In genomic region chr6:37187321-37188022, GRCh38 we compare ENCODE assay signal across 1 cellular context.
TF ChIP-seq lines count a peak whose summit lies in the region.

No MANE protein-coding gene starts in this region.

TF ChIP-seq in HepG2, 621 proteins besides CTCF, POLR2A, EP300 and RAD21:
- no peak for TF ChIP-seq ZNF547 (CRISPR knock-in tag; IDR thresholded peaks at IDR 0.05)
- TF ChIP-seq HES4 (CRISPR knock-in tag; IDR thresholded peaks at IDR 0.05; ENCODE audit: borderline replicate concordance), result no peak
- TF ChIP-seq, protein P1, sequence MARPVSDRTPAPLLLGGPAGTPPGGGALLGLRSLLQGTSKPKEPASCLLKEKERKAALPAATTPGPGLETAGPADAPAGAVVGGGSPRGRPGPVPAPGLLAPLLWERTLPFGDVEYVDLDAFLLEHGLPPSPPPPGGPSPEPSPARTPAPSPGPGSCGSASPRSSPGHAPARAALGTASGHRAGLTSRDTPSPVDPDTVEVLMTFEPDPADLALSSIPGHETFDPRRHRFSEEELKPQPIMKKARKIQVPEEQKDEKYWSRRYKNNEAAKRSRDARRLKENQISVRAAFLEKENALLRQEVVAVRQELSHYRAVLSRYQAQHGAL (CRISPR knock-in tag; IDR thresholded peaks at IDR 0.05; ENCODE audit: not compliant biosample characterization), result no peak
- no peak for TF ChIP-seq ZFP36L2 (CRISPR knock-in tag; IDR thresholded peaks at IDR 0.05)
- TF ChIP-seq TSC22D2 (CRISPR knock-in tag; IDR thresholded peaks at IDR 0.05; ENCODE audit: borderline replicate concordance), result no peak
- TF ChIP-seq ZNF784 (CRISPR knock-in tag; IDR thresholded peaks at IDR 0.05; ENCODE audit: borderline replicate concordance), result no peak
- TF ChIP-seq REL (CRISPR knock-in tag; conservative IDR thresholded peaks at IDR 0.05), result no peak
- no peak for TF ChIP-seq SOX6 (IDR thresholded peaks at IDR 0.05)
- no peak for TF ChIP-seq SOX6 (CRISPR knock-in tag; IDR thresholded peaks at IDR 0.05)
- no peak for TF ChIP-seq MED13 (CRISPR knock-in tag; IDR thresholded peaks at IDR 0.05)
- TF ChIP-seq CCAR2 (optimal IDR thresholded peaks at IDR 0.05; ENCODE audit: low read depth, low read length), result no peak
- no peak for TF ChIP-seq SP140L (CRISPR knock-in tag; IDR thresholded peaks at IDR 0.05; ENCODE audit: borderline replicate concordance)
- TF ChIP-seq, protein P2, sequence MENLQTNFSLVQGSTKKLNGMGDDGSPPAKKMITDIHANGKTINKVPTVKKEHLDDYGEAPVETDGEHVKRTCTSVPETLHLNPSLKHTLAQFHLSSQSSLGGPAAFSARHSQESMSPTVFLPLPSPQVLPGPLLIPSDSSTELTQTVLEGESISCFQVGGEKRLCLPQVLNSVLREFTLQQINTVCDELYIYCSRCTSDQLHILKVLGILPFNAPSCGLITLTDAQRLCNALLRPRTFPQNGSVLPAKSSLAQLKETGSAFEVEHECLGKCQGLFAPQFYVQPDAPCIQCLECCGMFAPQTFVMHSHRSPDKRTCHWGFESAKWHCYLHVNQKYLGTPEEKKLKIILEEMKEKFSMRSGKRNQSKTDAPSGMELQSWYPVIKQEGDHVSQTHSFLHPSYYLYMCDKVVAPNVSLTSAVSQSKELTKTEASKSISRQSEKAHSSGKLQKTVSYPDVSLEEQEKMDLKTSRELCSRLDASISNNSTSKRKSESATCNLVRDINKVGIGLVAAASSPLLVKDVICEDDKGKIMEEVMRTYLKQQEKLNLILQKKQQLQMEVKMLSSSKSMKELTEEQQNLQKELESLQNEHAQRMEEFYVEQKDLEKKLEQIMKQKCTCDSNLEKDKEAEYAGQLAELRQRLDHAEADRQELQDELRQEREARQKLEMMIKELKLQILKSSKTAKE (CRISPR knock-in tag; IDR thresholded peaks at IDR 0.05; ENCODE audit: borderline replicate concordance), result no peak
- no peak for TF ChIP-seq ZNF549 (CRISPR knock-in tag; IDR thresholded peaks at IDR 0.05)
- TF ChIP-seq GATAD2A (CRISPR knock-in tag; IDR thresholded peaks at IDR 0.05), result no peak
- no peak for TF ChIP-seq THRA (CRISPR knock-in tag; IDR thresholded peaks at IDR 0.05; ENCODE audit: borderline replicate concordance)
- TF ChIP-seq ATM (IDR thresholded peaks at IDR 0.05; ENCODE audit: borderline replicate concordance), result no peak
- no peak for TF ChIP-seq ZNF468 (CRISPR knock-in tag; IDR thresholded peaks at IDR 0.05)
- TF ChIP-seq ZKSCAN1 (IDR thresholded peaks at IDR 0.05; ENCODE audit: low read length), result no peak
- TF ChIP-seq ZNF446 (CRISPR knock-in tag; IDR thresholded peaks at IDR 0.05), result no peak
- TF ChIP-seq, protein P3, sequence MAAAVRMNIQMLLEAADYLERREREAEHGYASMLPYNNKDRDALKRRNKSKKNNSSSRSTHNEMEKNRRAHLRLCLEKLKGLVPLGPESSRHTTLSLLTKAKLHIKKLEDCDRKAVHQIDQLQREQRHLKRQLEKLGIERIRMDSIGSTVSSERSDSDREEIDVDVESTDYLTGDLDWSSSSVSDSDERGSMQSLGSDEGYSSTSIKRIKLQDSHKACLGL (CRISPR knock-in tag; IDR thresholded peaks at IDR 0.05), result no peak
